11 cellular contexts compared by ENCODE assay signal in the genomic region with DNA sequence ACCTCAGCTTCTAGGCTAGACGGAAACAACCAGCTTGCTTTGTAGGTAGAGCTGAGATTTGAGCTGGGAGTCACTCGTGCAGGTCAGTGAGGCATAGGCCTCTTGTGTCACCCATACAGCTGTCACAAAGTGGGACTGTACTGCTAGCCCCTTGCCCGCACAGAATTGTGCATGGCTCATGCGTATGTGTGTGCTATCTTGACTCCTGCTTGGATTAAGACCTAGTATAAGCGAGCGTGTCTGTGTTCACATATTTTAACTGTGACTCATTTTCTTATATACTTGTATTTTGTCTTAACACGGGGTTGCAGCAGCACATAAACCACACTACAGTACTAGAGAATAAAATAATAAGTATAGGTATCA. TPM values are rescaled to one million over a fixed set of nuclear protein-coding genes. Genes with fewer than 3 reads are reported as not detected.
A peak's percentile ranks its signal among the peaks of the same experiment; 100 is the strongest.
DNase-seq lines count a peak whose midpoint lies in the region; ATAC-seq and TF ChIP-seq lines count a peak whose summit lies in the region.
"Had no signal": no experiment of that assay in that cellular context is flagged by ENCODE, and none has a peak within 500 bp of the region (broad histone marks: within the 10 kb centered on the region; RNA-seq: fewer than 3 reads in every experiment).

No MANE protein-coding gene starts in this region.

- H3K4me1 Mint-ChIP-seq in progenitor cell of endocrine pancreas (ENCODE audit: low read depth): peaks cover 6% of the 10 kb centered on the region
- peaks cover 5% of the 10 kb centered on the region for H3K4me1 Mint-ChIP-seq in activated T-helper 1 cell treated with anti-CD3 and anti-CD28 coated beads, Interleukin-12 subunit alpha, Interleukin-12 subunit beta, Interleukin-2, Interleukin-4 antibody, amounts not matched to agents 30 ng/mL and 10 ng/mL and 1 ng/mL, durations not matched to agents 14 hours and 24 hours and 36 hours (ENCODE audit: low read depth)

- peak; percentile 52 for DNase-seq in BJ (ENCODE audit: low read depth)
- DNase-seq in SJSA1 (ENCODE audit: low read depth in 1 of 2, low spot score in 2 of 2): peak in 1 of 2 experiments; percentile 76
- peak; percentile 76 to 79 for DNase-seq in fibroblast of lung (ENCODE audit: low read depth in 2 of 2)
- no peak for DNase-seq in progenitor cell of endocrine pancreas (ENCODE audit: low spot score, unreplicated experiment)
- no peak for DNase-seq in activated T-helper 1 cell treated with anti-CD3 and anti-CD28 coated beads, Interleukin-12 subunit alpha, Interleukin-12 subunit beta, Interleukin-2, Interleukin-4 antibody, amounts not matched to agents 30 ng/mL and 10 ng/mL and 1 ng/mL, durations not matched to agents 14 hours and 24 hours and 36 hours (ENCODE audit: low spot score)
- no peak for DNase-seq in NCI-H1436 (lab: John Stamatoyannopoulos, UW)
- DNase-seq in MG63: no peak
- DNase-seq: NCI-H1417, retina had no signal

- intact Hi-C loops in activated T-helper 1 cell treated with anti-CD3 and anti-CD28 coated beads, Interleukin-12 subunit alpha, Interleukin-12 subunit beta, Interleukin-2, Interleukin-4 antibody, amounts not matched to agents 30 ng/mL and 10 ng/mL and 1 ng/mL, durations not matched to agents 14 hours and 24 hours and 36 hours (cut with micrococcal nuclease): no loop called here

- no peak overlapping the region for H2AFZ ChIP-seq in fibroblast of lung (ENCODE audit: low read length)

- no peaks in the 10 kb centered on the region for H3K79me2 ChIP-seq in fibroblast of lung (ENCODE audit: control insufficient read depth, insufficient read depth, low read length)

- H3K4me3 ChIP-seq in BJ (ENCODE audit: low read depth, low read length) (no peak overlapping the region), SJSA1 (no peak overlapping the region), fibroblast of lung (replicated peaks in 1 of 4; ENCODE audit: control extremely low read depth in 1 of 4, insufficient read depth in 1 of 4, low read depth in 3 of 4, low read length in 4 of 4) (no peak overlapping the region), MG63 (no peak overlapping the region)

- no peaks in the 10 kb centered on the region for H4K20me1 ChIP-seq in fibroblast of lung (ENCODE audit: control insufficient read depth, extremely low read depth, insufficient read depth, low read length)

- TF ChIP-seq CTCF in BJ (IDR thresholded peaks at IDR 0.05; ENCODE audit: insufficient read depth, low read depth, low read length) (no peak), fibroblast of lung (conservative IDR thresholded peaks at IDR 0.05 in 1 of 2, IDR thresholded peaks at IDR 0.05 in 1 of 2; ENCODE audit: low read depth in 1 of 2, low read length in 2 of 2) (no peak), progenitor cell of endocrine pancreas (IDR thresholded peaks at IDR 0.05; ENCODE audit: unreplicated experiment) (no peak)

- peaks cover 16% of the 10 kb centered on the region for H3K36me3 Mint-ChIP-seq in progenitor cell of endocrine pancreas (ENCODE audit: insufficient read depth)
- peaks cover 18% of the 10 kb centered on the region for H3K36me3 Mint-ChIP-seq in activated T-helper 1 cell treated with anti-CD3 and anti-CD28 coated beads, Interleukin-12 subunit alpha, Interleukin-12 subunit beta, Interleukin-2, Interleukin-4 antibody, amounts not matched to agents 30 ng/mL and 10 ng/mL and 1 ng/mL, durations not matched to agents 14 hours and 24 hours and 36 hours (ENCODE audit: low read depth)

- CTCF ChIA-PET in BJ (lab: Yijun Ruan, JAX): interaction anchor here (1.2 kb wide), 1 partner anchor 11 kb away, joined by 5 read pairs; no protein-coding TSS in a partner anchor

- no peaks in the 10 kb centered on the region for H3K9me3 ChIP-seq in SJSA1 (replicated peaks)
- no peaks in the 10 kb centered on the region for H3K9me3 ChIP-seq in fibroblast of lung (ENCODE audit: control insufficient read depth, insufficient read depth, low read depth, low read length)
- no peaks in the 10 kb centered on the region for H3K9me3 ChIP-seq in MG63

- H3K36me3 ChIP-seq in BJ (ENCODE audit: control insufficient read depth, insufficient read depth, low read length) (peaks cover 21% of the 10 kb centered on the region), SJSA1 (peaks cover 77% of the 10 kb centered on the region), fibroblast of lung (ENCODE audit: control insufficient read depth, insufficient read depth, low read length) (peaks cover 8% of the 10 kb centered on the region), MG63 (peaks cover 61% of the 10 kb centered on the region)

- POLR2A ChIA-PET in BJ (lab: Charles Lee): no interaction called here

- no peaks in the 10 kb centered on the region for H3K27me3 ChIP-seq in BJ (ENCODE audit: control insufficient read depth, insufficient read depth, low read length)
- no peaks in the 10 kb centered on the region for H3K27me3 ChIP-seq in SJSA1 (replicated peaks)
- H3K27me3 ChIP-seq in fibroblast of lung (ENCODE audit: control insufficient read depth, insufficient read depth, low read length): no peaks in the 10 kb centered on the region
- H3K27me3 ChIP-seq in MG63: no peaks in the 10 kb centered on the region

- H3K4me3 Mint-ChIP-seq in progenitor cell of endocrine pancreas (ENCODE audit: low read depth): no peak overlapping the region
- no peak overlapping the region for H3K4me3 Mint-ChIP-seq in activated T-helper 1 cell treated with anti-CD3 and anti-CD28 coated beads, Interleukin-12 subunit alpha, Interleukin-12 subunit beta, Interleukin-2, Interleukin-4 antibody, amounts not matched to agents 30 ng/mL and 10 ng/mL and 1 ng/mL, durations not matched to agents 14 hours and 24 hours and 36 hours
- H3K4me3 Mint-ChIP-seq: stimulated activated memory B cell treated with anti-CD40 and anti-IgM and Interleukin-4, amounts not matched to agents 10 μg/mL and 1 μg/mL and 100 μg/mL, for 72 hours had no signal

- H3K27me3 Mint-ChIP-seq in progenitor cell of endocrine pancreas: no peaks in the 10 kb centered on the region
- no peaks in the 10 kb centered on the region for H3K27me3 Mint-ChIP-seq in activated T-helper 1 cell treated with anti-CD3 and anti-CD28 coated beads, Interleukin-12 subunit alpha, Interleukin-12 subunit beta, Interleukin-2, Interleukin-4 antibody, amounts not matched to agents 30 ng/mL and 10 ng/mL and 1 ng/mL, durations not matched to agents 14 hours and 24 hours and 36 hours (ENCODE audit: insufficient read depth)
- H3K27me3 Mint-ChIP-seq: stimulated activated memory B cell treated with anti-CD40 and anti-IgM and Interleukin-4, amounts not matched to agents 10 μg/mL and 1 μg/mL and 100 μg/mL, for 72 hours had no signal

- no peak overlapping the region for H3K4me2 ChIP-seq in fibroblast of lung (ENCODE audit: extremely low read depth, insufficient read depth, low read length)

- no peak overlapping the region for H3K9ac ChIP-seq in fibroblast of lung (ENCODE audit: insufficient read depth, low read length)

- H3K27ac ChIP-seq in SJSA1 (peak overlapping the region; percentile 68), fibroblast of lung (ENCODE audit: insufficient read depth, low read length) (peak overlapping the region; percentile 8)

- H3K27ac Mint-ChIP-seq in progenitor cell of endocrine pancreas: peak overlapping the region; percentile 69
- no peak overlapping the region for H3K27ac Mint-ChIP-seq in activated T-helper 1 cell treated with anti-CD3 and anti-CD28 coated beads, Interleukin-12 subunit alpha, Interleukin-12 subunit beta, Interleukin-2, Interleukin-4 antibody, amounts not matched to agents 30 ng/mL and 10 ng/mL and 1 ng/mL, durations not matched to agents 14 hours and 24 hours and 36 hours

- ATAC-seq in HG03354 (IDR thresholded peaks at IDR 0.05; ENCODE audit: poor library complexity, severe bottlenecking, unreplicated experiment): no peak
- ATAC-seq: stimulated activated memory B cell treated with anti-CD40 and anti-IgM and Interleukin-4, amounts not matched to agents 10 μg/mL and 1 μg/mL and 100 μg/mL, for 72 hours had no signal

- peaks cover 33% of the 10 kb centered on the region for H3K4me1 ChIP-seq in SJSA1 (replicated peaks)
- H3K4me1 ChIP-seq in fibroblast of lung (ENCODE audit: control insufficient read depth, extremely low read depth, insufficient read depth, low read length): peaks cover 11% of the 10 kb centered on the region

- H3K9me3 Mint-ChIP-seq in progenitor cell of endocrine pancreas (ENCODE audit: low read depth): no peaks in the 10 kb centered on the region
- H3K9me3 Mint-ChIP-seq in activated T-helper 1 cell treated with anti-CD3 and anti-CD28 coated beads, Interleukin-12 subunit alpha, Interleukin-12 subunit beta, Interleukin-2, Interleukin-4 antibody, amounts not matched to agents 30 ng/mL and 10 ng/mL and 1 ng/mL, durations not matched to agents 14 hours and 24 hours and 36 hours: no peaks in the 10 kb centered on the region
- H3K9me3 Mint-ChIP-seq: stimulated activated memory B cell treated with anti-CD40 and anti-IgM and Interleukin-4, amounts not matched to agents 10 μg/mL and 1 μg/mL and 100 μg/mL, for 72 hours had no signal

RNA-seq across cellular contexts. Expression of a gene that starts 20.1 kb away (rescaled TPM):
- polyA plus RNA-seq in BJ (2011; rRNA removed) (5.8 and 11.7 TPM in 2 replicates), fibroblast of lung (5.2 and 8.5 TPM in 2 replicates)
- 6.3 and 9.7 TPM in 2 replicates for polyA minus RNA-seq in BJ (2011; rRNA and poly(A)+ RNA removed)
- total RNA-seq in SJSA1 (2014; rRNA removed; shearing (Covaris generic)): 5.1 and 6.3 TPM in 2 replicates
- total RNA-seq in fibroblast of lung (10.5 and 12.7 TPM in 2 replicates), progenitor cell of endocrine pancreas (20.4 and 22.0 TPM in 2 replicates)
- polyA plus RNA-seq in fibroblast of lung (2012): 4.8 and 8.2 TPM in 2 replicates
- 13.8 and 15.5 TPM in 2 replicates for polyA minus RNA-seq in fibroblast of lung (ENCODE audit: low replicate concordance)
- 4.0 and 5.5 TPM in 2 replicates for total RNA-seq in activated T-helper 1 cell treated with anti-CD3 and anti-CD28 coated beads, Interleukin-12 subunit alpha, Interleukin-12 subunit beta, Interleukin-2, Interleukin-4 antibody, amounts not matched to agents 30 ng/mL and 10 ng/mL and 1 ng/mL, durations not matched to agents 14 hours and 24 hours and 36 hours
- 4.5 and 4.9 TPM in 2 replicates for total RNA-seq in MG63 (2014; rRNA removed; shearing (Covaris generic); ENCODE audit: low replicate concordance)

RNA-seq across cellular contexts. Expression of a gene that starts 53.6 kb away (rescaled TPM):
- polyA plus RNA-seq in BJ (2011; rRNA removed): 90.6 and 189 TPM in 2 replicates
- 79.2 and 106 TPM in 2 replicates for polyA minus RNA-seq in BJ (2011; rRNA and poly(A)+ RNA removed)
- total RNA-seq in SJSA1 (2014; rRNA removed; shearing (Covaris generic)): 127 TPM in 2 replicates
- total RNA-seq in fibroblast of lung: 63.4 and 89.8 TPM in 2 replicates
- 206 and 289 TPM in 2 replicates for polyA plus RNA-seq in fibroblast of lung
- 195 and 238 TPM in 2 replicates for polyA plus RNA-seq in fibroblast of lung (2012)
- 6.5 and 20.0 TPM in 2 replicates for polyA minus RNA-seq in fibroblast of lung (ENCODE audit: low replicate concordance)
- total RNA-seq in progenitor cell of endocrine pancreas: 134 and 141 TPM in 2 replicates
- total RNA-seq in activated T-helper 1 cell treated with anti-CD3 and anti-CD28 coated beads, Interleukin-12 subunit alpha, Interleukin-12 subunit beta, Interleukin-2, Interleukin-4 antibody, amounts not matched to agents 30 ng/mL and 10 ng/mL and 1 ng/mL, durations not matched to agents 14 hours and 24 hours and 36 hours: 73.4 and 81.6 TPM in 2 replicates
- total RNA-seq in MG63 (2014; rRNA removed; shearing (Covaris generic); ENCODE audit: low replicate concordance): 62.5 and 85.1 TPM in 2 replicates

Comparison
In these comparisons a context has a peak if more than half of its experiments do, and no peak if none do; other contexts are left out.
1. DNase-seq: peak in BJ (single experiment) and fibroblast of lung (2 of 2); none in progenitor cell of endocrine pancreas (single experiment), activated T-helper 1 cell treated with anti-CD3 and anti-CD28 coated beads, Interleukin-12 subunit alpha, Interleukin-12 subunit beta, Interleukin-2, Interleukin-4 antibody, amounts not matched to agents 30 ng/mL and 10 ng/mL and 1 ng/mL, durations not matched to agents 14 hours and 24 hours and 36 hours (single experiment), NCI-H1436 (single experiment) and MG63 (single experiment).